Comparison of ENCODE assay signal across 20 cellular contexts in the genomic region with DNA sequence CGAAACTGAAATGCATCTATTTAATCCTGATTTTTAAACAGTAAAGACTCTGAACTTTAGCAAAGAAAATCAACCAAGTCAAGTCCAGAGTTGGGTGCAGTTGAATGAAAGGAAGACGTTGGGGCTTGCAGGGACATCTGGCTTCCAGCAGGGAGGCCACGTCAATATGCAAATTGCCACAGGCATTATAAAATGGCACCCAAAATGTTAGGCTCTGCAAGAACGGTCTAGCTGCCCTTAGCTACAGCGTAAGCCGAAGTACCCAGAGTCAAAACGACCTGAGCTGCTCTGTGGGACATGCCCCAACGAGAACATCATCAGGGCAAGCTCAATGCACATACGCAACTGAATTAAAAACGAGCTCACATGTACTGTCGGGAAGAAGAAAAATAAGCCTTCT. TPM values are rescaled to one million over a fixed set of nuclear protein-coding genes. Genes with fewer than 3 reads are reported as not detected.
DNase-seq lines count a peak whose midpoint lies in the region; ATAC-seq, FAIRE-seq and TF ChIP-seq lines count a peak whose summit lies in the region.
"Had no signal": no experiment of that assay in that cellular context is flagged by ENCODE, and none has a peak within 500 bp of the region (broad histone marks: within the 10 kb centered on the region; RNA-seq: fewer than 3 reads in every experiment).

No MANE protein-coding gene starts in this region.

- peaks cover 95% of the 10 kb centered on the region for H3K4me1 Mint-ChIP-seq in activated naive CD8-positive, alpha-beta T cell treated with anti-CD3 and anti-CD28 coated beads, Interleukin-2, amount 50 U/mL, for 24 hours

- H3K36me3 ChIP-seq in keratinocyte (ENCODE audit: control insufficient read depth in 2 of 2, extremely low read depth in 1 of 2, insufficient read depth in 2 of 2, low read length in 2 of 2) (no peaks in the 10 kb centered on the region), gastrocnemius medialis (no peaks in the 10 kb centered on the region)
- H3K36me3 ChIP-seq: gastroesophageal sphincter, ovary, sigmoid colon, tibial artery had no signal

- no peaks in the 10 kb centered on the region for H3K79me2 ChIP-seq in keratinocyte (ENCODE audit: control insufficient read depth, insufficient read depth, low read length)

- TF ChIP-seq CTCF in A549 (IDR thresholded peaks at IDR 0.05) = no peak
- TF ChIP-seq CTCF in keratinocyte (optimal IDR thresholded peaks at IDR 0.05 in 1 of 3, IDR thresholded peaks at IDR 0.05 in 1 of 3, conservative IDR thresholded peaks at IDR 0.05 in 1 of 3; ENCODE audit: extremely low read depth in 1 of 3, insufficient read depth in 2 of 3, low read length in 3 of 3) = no peak
- no peak for TF ChIP-seq CTCF in gastrocnemius medialis (IDR thresholded peaks at IDR 0.05 in 4 of 5, conservative IDR thresholded peaks at IDR 0.05 in 1 of 5)

- CTCF ChIA-PET in A549 (lab: Yijun Ruan, JAX) = interaction anchor here (0.9 to 1.5 kb wide), 2 partner anchors 9 to 34 kb away, joined by 3 to 4 read pairs; no protein-coding TSS in a partner anchor

- intact Hi-C loops in gastrocnemius medialis (cut with DNase I; ENCODE audit: low total_unique reads) = no loop called here

- H3K9me3 Mint-ChIP-seq in activated naive CD8-positive, alpha-beta T cell treated with anti-CD3 and anti-CD28 coated beads, Interleukin-2, amount 50 U/mL, for 24 hours = no peaks in the 10 kb centered on the region
- H3K9me3 Mint-ChIP-seq: activated CD4-positive, alpha-beta memory T cell treated with anti-CD3 and anti-CD28 coated beads, Interleukin-2, amount 10 ng/mL, durations not matched to agents 7 days and 5 days had no signal

- no peaks in the 10 kb centered on the region for H4K20me1 ChIP-seq in keratinocyte (ENCODE audit: control insufficient read depth, extremely low read depth, insufficient read depth, low read length)

- FAIRE-seq in A549 (lab: Jason Lieb, UNC) = no peak
- peak; percentile 13 for FAIRE-seq in GM12891 (lab: Jason Lieb, UNC)
- peak; percentile 86 for FAIRE-seq in keratinocyte (lab: Jason Lieb, UNC)

- dilution Hi-C loops in keratinocyte (cut with MboI; ENCODE audit: extremely low pct_ligation_motif_present, low sequenced_read_pairs) = no loop called here

- H3K27ac Mint-ChIP-seq in activated naive CD8-positive, alpha-beta T cell treated with anti-CD3 and anti-CD28 coated beads, Interleukin-2, amount 50 U/mL, for 24 hours = peak overlapping the region; percentile 81

- no peak for TF ChIP-seq POLR2A in A549 (IDR thresholded peaks at IDR 0.05; ENCODE audit: low read length)
- no peak for TF ChIP-seq POLR2A in GM12891 (IDR thresholded peaks at IDR 0.05; ENCODE audit: low read depth, low read length)
- TF ChIP-seq POLR2A in gastrocnemius medialis (IDR thresholded peaks at IDR 0.05) = no peak

- no peak overlapping the region for H3K9ac ChIP-seq in keratinocyte (ENCODE audit: control insufficient read depth, extremely low read depth, insufficient read depth, low read length)

- DNase-seq in A549 (ENCODE audit: low read depth in 1 of 2, low spot score in 1 of 2) = no peak
- DNase-seq in GM12891 (ENCODE audit: insufficient read length, low spot score) = no peak
- no peak for DNase-seq in activated naive CD8-positive, alpha-beta T cell treated with anti-CD3 and anti-CD28 coated beads, Interleukin-2, amount 50 U/mL, for 24 hours
- DNase-seq in keratinocyte (ENCODE audit: low read depth, low spot score) = peak; percentile 72
- no peak for DNase-seq in HCEC 1CT
- DNase-seq in gastrocnemius medialis = no peak
- DNase-seq in NCI-H345 treated with DMSO at 0.1 percent for 48 hours (lab: John Stamatoyannopoulos, UW; ENCODE audit: unreplicated experiment) = no peak
- DNase-seq: activated CD4-positive, alpha-beta memory T cell treated with anti-CD3 and anti-CD28 coated beads, Interleukin-2, amount 10 ng/mL, durations not matched to agents 7 days and 5 days; Caco-2; KG1; mucosa of descending colon; NCI-H774; ovary; sigmoid colon; stimulated activated CD4-positive, alpha-beta T cell treated with anti-CD3 and anti-CD28 coated beads, Interleukin-2, amount 100 ng/mL, for 48 hours; tibial artery had no signal

- peaks cover 93% of the 10 kb centered on the region for H3K4me1 ChIP-seq in A549
- H3K4me1 ChIP-seq in keratinocyte (ENCODE audit: control insufficient read depth, extremely low read depth, insufficient read depth, low read length) = peaks cover 26% of the 10 kb centered on the region
- H3K4me1 ChIP-seq in gastrocnemius medialis = no peaks in the 10 kb centered on the region
- H3K4me1 ChIP-seq: Caco-2, gastroesophageal sphincter, sigmoid colon, tibial artery had no signal

- no peaks in the 10 kb centered on the region for H3K9me1 ChIP-seq in keratinocyte (ENCODE audit: control insufficient read depth, extremely low read depth, insufficient read depth, low read length)

- 78% methylated on average over 10 of the region's 11 CpGs for WGBS in A549 (ENCODE audit: missing lambda C conversion rate)

- H3K9me3 ChIP-seq in A549 (no peaks in the 10 kb centered on the region), keratinocyte (ENCODE audit: control insufficient read depth, low read depth, low read length) (no peaks in the 10 kb centered on the region), gastrocnemius medialis (no peaks in the 10 kb centered on the region)
- H3K9me3 ChIP-seq: Caco-2, gastroesophageal sphincter, mucosa of descending colon, ovary, sigmoid colon, tibial artery had no signal

- H3K4me2 ChIP-seq in A549 (peak overlapping the region; percentile 85), keratinocyte (ENCODE audit: control insufficient read depth, extremely low read depth, insufficient read depth, low read depth, low read length) (peak overlapping the region; percentile 86)

- TF ChIP-seq RAD21 in A549 (conservative IDR thresholded peaks at IDR 0.05 in 1 of 2, IDR thresholded peaks at IDR 0.05 in 1 of 2) = no peak

- H3K27me3 ChIP-seq in keratinocyte (ENCODE audit: control insufficient read depth, extremely low read depth, insufficient read depth, low read length) (no peaks in the 10 kb centered on the region), gastrocnemius medialis (no peaks in the 10 kb centered on the region)
- H3K27me3 ChIP-seq: gastroesophageal sphincter, ovary, sigmoid colon, tibial artery had no signal

- POLR2A ChIA-PET in A549 (lab: Yijun Ruan, JAX) = no interaction called here

- in situ Hi-C loops in gastrocnemius medialis (cut with MboI; ENCODE audit: low sequenced_read_pairs in 4 of 4) = no loop called here

- H2AFZ ChIP-seq in keratinocyte (ENCODE audit: control insufficient read depth, low read length) = peak overlapping the region; percentile 59

- peaks cover 4% of the 10 kb centered on the region for H3K36me3 Mint-ChIP-seq in activated naive CD8-positive, alpha-beta T cell treated with anti-CD3 and anti-CD28 coated beads, Interleukin-2, amount 50 U/mL, for 24 hours (ENCODE audit: low read depth)

- H3K4me3 ChIP-seq in A549 (no peak overlapping the region), keratinocyte (ENCODE audit: control insufficient read depth in 2 of 3, extremely low read depth in 1 of 3, insufficient read depth in 2 of 3, low read depth in 1 of 3, low read length in 3 of 3) (peak overlapping the region in 1 of 3 experiments; percentile 4), gastrocnemius medialis (no peak overlapping the region)
- H3K4me3 ChIP-seq: gastroesophageal sphincter, mucosa of descending colon, ovary, sigmoid colon, tibial artery had no signal

- H3K27ac ChIP-seq in A549 (peak overlapping the region; percentile 89 to 92), keratinocyte (ENCODE audit: control insufficient read depth, insufficient read depth, low read length) (peak overlapping the region; percentile 92), gastrocnemius medialis (no peak overlapping the region)
- H3K27ac ChIP-seq: gastroesophageal sphincter, ovary, sigmoid colon, tibial artery had no signal

- ATAC-seq in A549 (no peak), gastrocnemius medialis (no peak), GM21723 (IDR thresholded peaks at IDR 0.05; ENCODE audit: unreplicated experiment) (no peak)
- ATAC-seq in activated naive CD8-positive, alpha-beta T cell treated with anti-CD3 and anti-CD28 coated beads, Interleukin-2, amount 50 U/mL, for 24 hours = no peak
- ATAC-seq: gastroesophageal sphincter, left lobe of liver, mucosa of descending colon, Panc1 had no signal

- no peaks in the 10 kb centered on the region for H3K27me3 Mint-ChIP-seq in activated naive CD8-positive, alpha-beta T cell treated with anti-CD3 and anti-CD28 coated beads, Interleukin-2, amount 50 U/mL, for 24 hours
- H3K27me3 Mint-ChIP-seq: activated CD4-positive, alpha-beta memory T cell treated with anti-CD3 and anti-CD28 coated beads, Interleukin-2, amount 10 ng/mL, durations not matched to agents 7 days and 5 days had no signal

- no peak overlapping the region for H3K4me3 Mint-ChIP-seq in activated naive CD8-positive, alpha-beta T cell treated with anti-CD3 and anti-CD28 coated beads, Interleukin-2, amount 50 U/mL, for 24 hours
- H3K4me3 Mint-ChIP-seq: activated CD4-positive, alpha-beta memory T cell treated with anti-CD3 and anti-CD28 coated beads, Interleukin-2, amount 10 ng/mL, durations not matched to agents 7 days and 5 days had no signal

- no peak for TF ChIP-seq EP300 in A549 (IDR thresholded peaks at IDR 0.05)

TF ChIP-seq in A549, 52 proteins besides CTCF, POLR2A, EP300 and RAD21 (continues in another document):
- TF ChIP-seq KDM5A (IDR thresholded peaks at IDR 0.05) = no peak
- TF ChIP-seq ZC3H11A (IDR thresholded peaks at IDR 0.05) = no peak

TF ChIP-seq in GM12891, 5 proteins besides CTCF, POLR2A, EP300 and RAD21:
- TF ChIP-seq PAX5 (IDR thresholded peaks at IDR 0.05; ENCODE audit: insufficient read depth, low read length, severe bottlenecking) = no peak
- TF ChIP-seq POU2F2 (IDR thresholded peaks at IDR 0.05; ENCODE audit: low read depth, low read length) = peak; percentile 82; the same call in 1 of the 2 replicates

RNA-seq across cellular contexts. Expression of gene DOCK10, which starts 30.7 kb away (rescaled TPM):
- polyA plus RNA-seq in A549 (2011; rRNA removed) (45.3 and 59.2 TPM in 2 replicates), A549 (2017; fragmentation: RNase III; extraction: RNeasy Plus Mini Kit Qiagen cat#74134 plus additional on column Dnase treatment) (35.6 to 43.0 TPM (median 42.2 TPM) in 3 replicates), keratinocyte (1.0 to 2.5 TPM (median 1.4 TPM) in 3 replicates)
- 41.5 and 42.4 TPM in 2 replicates for polyA plus RNA-seq in A549 (2012; cell fraction: cytosol; rRNA removed)
- 43.6 and 75.5 TPM in 2 replicates for polyA plus RNA-seq in A549 (2012; cell fraction: nucleus; rRNA removed)
- 89.1 and 90.9 TPM in 2 replicates for polyA minus RNA-seq in A549 (2011; rRNA and poly(A)+ RNA removed)
- polyA plus RNA-seq in GM12891 (2012; ENCODE audit: low read depth, missing spikeins) = 43.7 TPM
- polyA plus RNA-seq in keratinocyte (2011; ENCODE audit: low read depth) = 0.27 TPM
- polyA plus RNA-seq in keratinocyte (2011; cell fraction: cytosol; rRNA removed) = 0.21 and 0.29 TPM in 2 replicates
- 0.80 and 1.8 TPM in 2 replicates for polyA plus RNA-seq in keratinocyte (2011; cell fraction: nucleus; rRNA removed)
- polyA plus RNA-seq in keratinocyte (2012; ENCODE audit: low replicate concordance) = 0.01 and 0.58 TPM in 2 replicates
- 1.2 to 2.7 TPM (median 1.5 TPM) in 3 replicates for polyA minus RNA-seq in keratinocyte
- 4.0 TPM for polyA minus RNA-seq in keratinocyte (2011; cell fraction: cytosol; rRNA and poly(A)+ RNA removed)
- polyA minus RNA-seq in keratinocyte (2011; cell fraction: nucleus; rRNA and poly(A)+ RNA removed) = 1.3 and 1.6 TPM in 2 replicates
- 1 to 10 TPM in 3 of 4 donors, under 1 TPM in 1; 0.97 to 1.9 (median 1.4) TPM for total RNA-seq in gastrocnemius medialis
- total RNA-seq: Caco-2 had no signal

Comparison
In these comparisons a context has a peak if more than half of its experiments do, and no peak if none do; other contexts are left out.
1. H3K27ac ChIP-seq: peak in A549 (2 of 2) and keratinocyte (single experiment); none in gastrocnemius medialis (0 of 4).
2. RNA of gene DOCK10, which starts 30.7 kb away (polyA plus RNA-seq): 35.6 to 75.5 TPM in A549; 0.01 to 2.5 TPM in keratinocyte; every median in the first group is over 10 times any median in the second.